Comparison of ENCODE assay signal across 18 cellular contexts in genomic region chr6:136318676-136319075, GRCh38. TPM values are rescaled to one million over a fixed set of nuclear protein-coding genes. Genes with fewer than 3 reads are reported as not detected.
DNase-seq lines count a peak whose midpoint lies in the region; ATAC-seq, FAIRE-seq and TF ChIP-seq lines count a peak whose summit lies in the region.
"Had no signal": no experiment of that assay in that cellular context is flagged by ENCODE, and none has a peak within 500 bp of the region (broad histone marks: within the 10 kb centered on the region; RNA-seq: fewer than 3 reads in every experiment).

No MANE protein-coding gene starts in this region.

- H2AFZ ChIP-seq in K562 (ENCODE audit: low read depth, low read length) = no peak overlapping the region
- no peak overlapping the region for H2AFZ ChIP-seq in mesenchymal stem cell (ENCODE audit: low read depth, low read length)

- H3K4me2 ChIP-seq in K562 (ENCODE audit: insufficient read depth, low read length) = no peak overlapping the region
- H3K4me2 ChIP-seq in mesenchymal stem cell (ENCODE audit: low read length, poor library complexity, severe bottlenecking) = no peak overlapping the region

- H2BK5ac ChIP-seq in mesenchymal stem cell (ENCODE audit: low read depth, low read length, poor library complexity, severe bottlenecking) = no peak overlapping the region

- BruUV-seq in K562 (replicated peaks; lab: Mats Ljungman, UMichigan) = no TSS peak

- no peak for TF ChIP-seq POLR2A in K562 (conservative IDR thresholded peaks at IDR 0.05)

- H3K79me1 ChIP-seq in mesenchymal stem cell (replicated peaks; ENCODE audit: low read length, poor library complexity, severe bottlenecking) = no peaks in the 10 kb centered on the region

- intact Hi-C loops in K562 (cut with micrococcal nuclease) (loop anchor here (5.0 to 10.0 kb wide), 5 partner anchors 116 to 814 kb away; no protein-coding TSS in a partner anchor), left lung (cut with DNase I) (loop anchor here in 1 of 2 donors (10.0 kb wide), 1 partner anchor 814 kb away; no protein-coding TSS in a partner anchor), head of caudate nucleus (cut with DNase I) (no loop called here), dorsolateral prefrontal cortex (cut with DNase I) (loop anchor here in 1 of 2 donors (5.0 kb wide), 1 partner anchor 234 kb away; the partner anchor contains the start of gene MAP7)

- WGBS in K562 (ENCODE audit: insufficient coverage, low coverage, missing lambda C conversion rate) = 7% methylated on average over 4 of the region's 4 CpGs
- 81% methylated on average over 4 of the region's 4 CpGs for WGBS in mesenchymal stem cell

- H3K79me2 ChIP-seq in K562 (ENCODE audit: control insufficient read depth, insufficient read depth, low read length) = no peaks in the 10 kb centered on the region

- TF ChIP-seq EP300 in K562 (IDR thresholded peaks at IDR 0.05; ENCODE audit: low read length) = no peak

- H3K27ac ChIP-seq in K562 (ENCODE audit: extremely low read depth, low read depth, low read length) (no peak overlapping the region), mesenchymal stem cell (ENCODE audit: low read length, poor library complexity, severe bottlenecking) (no peak overlapping the region), left lung (no peak overlapping the region), dorsolateral prefrontal cortex (peak overlapping the region in 6 of 59 donors; percentile 9 to 44 (median 22))
- H3K27ac ChIP-seq: C4-2B, HL-60 had no signal

- no peak overlapping the region for H2BK120ac ChIP-seq in mesenchymal stem cell (ENCODE audit: low read depth, low read length)

- H3K9me3 ChIP-seq in K562 (replicated peaks; ENCODE audit: control insufficient read depth, insufficient read depth, low read depth, low read length) = no peaks in the 10 kb centered on the region
- H3K9me3 ChIP-seq in mesenchymal stem cell (ENCODE audit: control insufficient read depth, low read length) = no peaks in the 10 kb centered on the region
- no peaks in the 10 kb centered on the region for H3K9me3 ChIP-seq in left lung
- H3K9me3 ChIP-seq: Caco-2, HAP-1 had no signal

- no peak overlapping the region for H3K23ac ChIP-seq in mesenchymal stem cell (ENCODE audit: low read length in 2 of 2)

- H4K8ac ChIP-seq in mesenchymal stem cell (ENCODE audit: low read length) = no peak overlapping the region

- no peak overlapping the region for H4K91ac ChIP-seq in mesenchymal stem cell (ENCODE audit: low read length)

- no peaks in the 10 kb centered on the region for H3K36me3 ChIP-seq in K562 (ENCODE audit: control insufficient read depth, insufficient read depth, low read length)
- no peaks in the 10 kb centered on the region for H3K36me3 ChIP-seq in mesenchymal stem cell (ENCODE audit: control insufficient read depth in 1 of 2, insufficient read depth in 2 of 2, low read depth in 1 of 2, low read length in 2 of 2)
- no peaks in the 10 kb centered on the region for H3K36me3 ChIP-seq in left lung
- H3K36me3 ChIP-seq: HAP-1 had no signal

- no peak overlapping the region for H3K4ac ChIP-seq in mesenchymal stem cell (ENCODE audit: low read depth in 1 of 2, low read length in 2 of 2)

- TF ChIP-seq CTCF in AG10803 (conservative IDR thresholded peaks at IDR 0.05; ENCODE audit: low read length) (no peak), K562 (IDR thresholded peaks at IDR 0.05 in 2 of 3, conservative IDR thresholded peaks at IDR 0.05 in 1 of 3; ENCODE audit: insufficient read depth in 2 of 3, low read depth in 1 of 3, low read length in 3 of 3) (no peak), fibroblast of mammary gland (conservative IDR thresholded peaks at IDR 0.05; ENCODE audit: control insufficient read depth, insufficient read depth, low read depth, low read length) (no peak), left lung (IDR thresholded peaks at IDR 0.05) (no peak), dorsolateral prefrontal cortex (IDR thresholded peaks at IDR 0.05 in 54 of 56, conservative IDR thresholded peaks at IDR 0.05 in 2 of 56; ENCODE audit: low read depth in 1 of 56, partially characterized antibody in 56 of 56) (no peak)

- H2BK12ac ChIP-seq in mesenchymal stem cell (ENCODE audit: low read length in 2 of 2) = no peak overlapping the region

- no peaks in the 10 kb centered on the region for H3K9me1 ChIP-seq in K562 (ENCODE audit: control insufficient read depth, insufficient read depth, low read length)

- DNase-seq in AG10803 (ENCODE audit: low read depth) (peak; percentile 50), K562 (ENCODE audit: extremely low read depth in 1 of 4, low spot score in 3 of 4) (no peak), fibroblast of mammary gland (ENCODE audit: low read depth) (peak; percentile 20), mesenchymal stem cell (no peak), left lung (no peak), NCI-H82 (lab: John Stamatoyannopoulos, UW) (no peak), head of caudate nucleus (no peak), dorsolateral prefrontal cortex (no peak)
- DNase-seq: 8988T; AML-193; Caco-2; CD4-positive, alpha-beta T cell; DMS153; DMS79; GDM1 had no signal

- no peak overlapping the region for H3K14ac ChIP-seq in mesenchymal stem cell (ENCODE audit: low read length in 2 of 2)

- in situ Hi-C loops in K562 (cut with MboI) = no loop called here

- CTCF ChIA-PET in K562 (lab: Yijun Ruan, JAX; ENCODE audit: low intra/inter-chr PET ratio) = no interaction called here

- H3K9ac ChIP-seq in K562 (ENCODE audit: insufficient read depth in 1 of 2, low read depth in 2 of 2, low read length in 2 of 2) (no peak overlapping the region), mesenchymal stem cell (ENCODE audit: low read length) (peak overlapping the region; percentile 3)

- POLR2A ChIA-PET in K562 (lab: Yijun Ruan, JAX) = interaction anchor here (0.7 to 2.9 kb wide), 3 partner anchors 15 to 31 kb away, joined by 3 to 12 read pairs (median 9); partner anchors contain the start of gene BCLAF1

- no peak for TF ChIP-seq RAD21 in K562 (CRISPR knock-in tag; conservative IDR thresholded peaks at IDR 0.05 in 1 of 2, IDR thresholded peaks at IDR 0.05 in 1 of 2)

- H4K20me1 ChIP-seq in K562 (replicated peaks; ENCODE audit: control insufficient read depth, insufficient read depth, low read length) = no peaks in the 10 kb centered on the region

- H3K4me3 ChIP-seq in AG10803 (ENCODE audit: low read length) (no peak overlapping the region), K562 (no peak overlapping the region), fibroblast of mammary gland (ENCODE audit: control insufficient read depth, low read depth, low read length) (no peak overlapping the region), mesenchymal stem cell (ENCODE audit: insufficient read depth in 1 of 2, low read depth in 1 of 2, low read length in 2 of 2) (no peak overlapping the region), left lung (no peak overlapping the region), dorsolateral prefrontal cortex (no peak overlapping the region)
- H3K4me3 ChIP-seq: HAP-1 had no signal

- no peak overlapping the region for H2AK5ac ChIP-seq in mesenchymal stem cell (ENCODE audit: low read length, severe bottlenecking)

- peaks cover 0 to 5% of the 10 kb centered on the region in 2 experiments; a peak in 3 of 5 replicates for H3K27me3 ChIP-seq in K562 (ENCODE audit: control insufficient read depth in 2 of 2, insufficient read depth in 2 of 2, low read length in 2 of 2)
- no peaks in the 10 kb centered on the region for H3K27me3 ChIP-seq in mesenchymal stem cell (ENCODE audit: control insufficient read depth in 1 of 2, insufficient read depth in 1 of 2, low read length in 2 of 2)
- H3K27me3 ChIP-seq in left lung = no peaks in the 10 kb centered on the region
- no peaks in the 10 kb centered on the region for H3K27me3 ChIP-seq in dorsolateral prefrontal cortex

- FAIRE-seq in K562 (lab: Jason Lieb, UNC) = no peak

- ATAC-seq in K562 (no peak), left lung (no peak)

- no peaks in the 10 kb centered on the region for H3K4me1 ChIP-seq in K562 (replicated peaks in 1 of 2; ENCODE audit: control insufficient read depth in 2 of 2, insufficient read depth in 2 of 2, low read length in 2 of 2)
- no peaks in the 10 kb centered on the region for H3K4me1 ChIP-seq in mesenchymal stem cell (ENCODE audit: control insufficient read depth, insufficient read depth, low read depth, low read length)
- no peaks in the 10 kb centered on the region for H3K4me1 ChIP-seq in left lung
- H3K4me1 ChIP-seq: Caco-2 had no signal

- H3K18ac ChIP-seq in mesenchymal stem cell (ENCODE audit: low read depth in 1 of 2, low read length in 2 of 2) = no peak overlapping the region

- H2BK15ac ChIP-seq in mesenchymal stem cell (ENCODE audit: low read depth, poor library complexity, severe bottlenecking) = no peak overlapping the region

RNA-seq across cellular contexts. Expression of gene BCLAF1, which starts 29.0 kb away (rescaled TPM):
- 137 and 633 TPM in 2 replicates for total RNA-seq in K562 (2011; cell fraction: chromatin; rRNA removed; ENCODE audit: low replicate concordance)
- total RNA-seq in K562 (2011; cell fraction: nucleolus; rRNA removed) = 47.0 and 65.4 TPM in 2 replicates
- total RNA-seq in K562 (2011; cell fraction: nucleoplasm; rRNA removed) = 148 and 223 TPM in 2 replicates
- total RNA-seq in K562 (2014; rRNA removed) (182 and 286 TPM in 2 replicates), K562 (2014; rRNA removed; fragmentation: Illumina TruSeq; extraction: Trizol) (206 and 262 TPM in 2 replicates), K562 (2015; rRNA removed; fragmentation: Illumina TruSeq; extraction: Trizol) (253 and 263 TPM in 2 replicates), K562 (2021) (144 and 165 TPM in 2 replicates), left lung (100 to 1,000 TPM; 112 to 127 TPM), dorsolateral prefrontal cortex (100 to 1,000 TPM; 105 to 231 (median 178) TPM)
- polyA plus RNA-seq in K562 (2011; rRNA removed) (96.1 and 102 TPM in 2 replicates), K562 (2014; fragmentation: Illumina TruSeq; extraction: Trizol) (165 and 195 TPM in 2 replicates), K562 (2014; fragmentation: Nextera tagmentation; extraction: Ambion mirVana) (10 to 100 TPM; 65.4 to 87.3 TPM), K562 (2014; rRNA removed) (93.8 and 116 TPM in 2 replicates)
- 23.3 and 33.3 TPM in 2 replicates for polyA plus RNA-seq in K562 (2011; cell fraction: cytosol; rRNA removed)
- 105 and 150 TPM in 2 replicates for polyA plus RNA-seq in K562 (2011; cell fraction: nucleus; rRNA removed)
- 53.6 and 80.8 TPM in 2 replicates for polyA plus RNA-seq in K562 (2012)
- 302 and 350 TPM in 2 replicates for polyA minus RNA-seq in K562 (2011; rRNA and poly(A)+ RNA removed)
- polyA minus RNA-seq in K562 (2011; cell fraction: cytosol; rRNA and poly(A)+ RNA removed) = 82.9 and 149 TPM in 2 replicates
- polyA minus RNA-seq in K562 (2011; cell fraction: nucleus; rRNA and poly(A)+ RNA removed) = 169 and 344 TPM in 2 replicates
- polyA plus RNA-seq in mesenchymal stem cell (2013, experiment 1 of 2) = 96.2 TPM
- polyA plus RNA-seq in mesenchymal stem cell (2013, experiment 2 of 2) = 93.1 TPM

Comparison
In these comparisons a context has a peak if more than half of its experiments do, and no peak if none do; other contexts are left out.
1. DNase-seq: peak in AG10803 (single experiment) and fibroblast of mammary gland (single experiment); none in K562 (0 of 4), mesenchymal stem cell (single experiment), left lung (0 of 2), NCI-H82 (single experiment), head of caudate nucleus (0 of 42) and dorsolateral prefrontal cortex (0 of 10).